Comparison of ENCODE assay signal across 8 cellular contexts in genomic region chr21:36104306-36105300, GRCh38. TPM values are rescaled to one million over a fixed set of nuclear protein-coding genes. Genes with fewer than 3 reads are reported as not detected.
A peak's percentile ranks its signal among the peaks of the same experiment; 100 is the strongest.
DNase-seq lines count a peak whose midpoint lies in the region; ATAC-seq, FAIRE-seq and TF ChIP-seq lines count a peak whose summit lies in the region.

No MANE protein-coding gene starts in this region.

- H4K20me1 ChIP-seq in astrocyte (ENCODE audit: insufficient read depth, low read length), result no peaks in the 10 kb centered on the region

- H3K27me3 Mint-ChIP-seq in astrocyte (ENCODE audit: low read depth, unreplicated experiment), result peaks cover 33% of the 10 kb centered on the region

- H3K4me3 ChIP-seq in astrocyte (ENCODE audit: insufficient read depth, low read depth, low read length) (peak overlapping the region; percentile 50), iPS-15b (ENCODE audit: low read depth, low read length) (peak overlapping the region; percentile 97), spleen (peak overlapping the region in 1 of 8 donors; percentile 17)

- no peak for TF ChIP-seq POLR2A in spleen (IDR thresholded peaks at IDR 0.05)

- H3K4me1 ChIP-seq in astrocyte (ENCODE audit: insufficient read depth, low read length) (no peaks in the 10 kb centered on the region), iPS-15b (ENCODE audit: control insufficient read depth, insufficient read depth, low read length) (peaks cover 12% of the 10 kb centered on the region), spleen (peaks cover 0 to 11% (median 2%) of the 10 kb centered on the region in 6 donors)

- ATAC-seq in HG03135 (IDR thresholded peaks at IDR 0.05; ENCODE audit: unreplicated experiment) (no peak), HG02938 (IDR thresholded peaks at IDR 0.05; ENCODE audit: unreplicated experiment) (no peak)

- no peaks in the 10 kb centered on the region for H3K36me3 Mint-ChIP-seq in astrocyte (ENCODE audit: low read depth, unreplicated experiment)

- TF ChIP-seq CTCF in astrocyte (IDR thresholded peaks at IDR 0.05; ENCODE audit: insufficient read depth, low read depth, low read length) (peak; percentile 42), spleen (IDR thresholded peaks at IDR 0.05 in 8 of 11, conservative IDR thresholded peaks at IDR 0.05 in 3 of 11) (peak in 10 of 11 experiments; percentile 7 to 68 (median 48))

- H3K9me3 ChIP-seq in astrocyte (ENCODE audit: insufficient read depth, low read depth, low read length) (no peaks in the 10 kb centered on the region), iPS-15b (ENCODE audit: control insufficient read depth, insufficient read depth, low read length) (no peaks in the 10 kb centered on the region), spleen (no peaks in the 10 kb centered on the region)

- H3K27ac Mint-ChIP-seq in astrocyte (ENCODE audit: unreplicated experiment), result no peak overlapping the region

- no peaks in the 10 kb centered on the region for H3K9me3 Mint-ChIP-seq in astrocyte (ENCODE audit: unreplicated experiment)

- WGBS in spleen, 5 donors, result 22 to 37% (median 30%) methylated on average over 29 of the region's 29 CpGs

- peak; percentile 43 for DNase-seq in ELF-1 (ENCODE audit: low read depth, low spot score)
- DNase-seq in T follicular helper cell (ENCODE audit: low read depth), result peak; percentile 26
- peak; percentile 30 for DNase-seq in astrocyte (ENCODE audit: low read depth)
- peak; percentile 79 for DNase-seq in spleen
- no peak for DNase-seq in SHP77 (lab: John Stamatoyannopoulos, UW)

- FAIRE-seq in astrocyte (lab: Jason Lieb, UNC), result no peak

- H3K27me3 ChIP-seq in astrocyte (ENCODE audit: insufficient read depth, low read length), result no peaks in the 10 kb centered on the region
- H3K27me3 ChIP-seq in iPS-15b (ENCODE audit: control insufficient read depth, insufficient read depth, low read length), result no peaks in the 10 kb centered on the region
- peaks cover 0 to 25% (median 5%) of the 10 kb centered on the region in 7 donors for H3K27me3 ChIP-seq in spleen (replicated peaks in 1 of 7)

- H3K9ac ChIP-seq in astrocyte (ENCODE audit: low read length), result peak overlapping the region; percentile 47
- peak overlapping the region; percentile 96 for H3K9ac ChIP-seq in iPS-15b (ENCODE audit: low read depth, low read length)

- intact Hi-C loops in spleen (cut with DNase I; ENCODE audit: low total_unique reads), result no loop called here

- H3K4me3 Mint-ChIP-seq in astrocyte (ENCODE audit: unreplicated experiment), result no peak overlapping the region

- peak overlapping the region; percentile 55 for H2AFZ ChIP-seq in astrocyte (ENCODE audit: low read depth, low read length)

- H3K4me2 ChIP-seq in astrocyte (ENCODE audit: low read length), result peak overlapping the region; percentile 70

- H3K27ac ChIP-seq in astrocyte (ENCODE audit: low read depth, low read length), result no peak overlapping the region
- no peak overlapping the region for H3K27ac ChIP-seq in spleen

- H3K36me3 ChIP-seq in astrocyte (ENCODE audit: insufficient read depth, low read length), result no peaks in the 10 kb centered on the region
- peaks cover 10% of the 10 kb centered on the region for H3K36me3 ChIP-seq in iPS-15b (ENCODE audit: control insufficient read depth, insufficient read depth, low read length)
- H3K36me3 ChIP-seq in spleen, result no peaks in the 10 kb centered on the region

- H3K4me1 Mint-ChIP-seq in astrocyte (ENCODE audit: low read depth, unreplicated experiment), result no peaks in the 10 kb centered on the region

- no peaks in the 10 kb centered on the region for H3K79me2 ChIP-seq in astrocyte (ENCODE audit: insufficient read depth, low read length)

RNA-seq across cellular contexts. Expression of gene CBR3, which starts 30.3 kb away (rescaled TPM):
- 2.3 and 2.8 TPM in 2 replicates for total RNA-seq in astrocyte
- total RNA-seq in spleen, result 1 to 10 TPM; 1.4 to 3.4 (median 2.9) TPM
- polyA plus RNA-seq in spleen, result 1 to 10 TPM; 1.7 to 4.5 (median 4.0) TPM

RNA-seq across cellular contexts. Expression of gene CBR1, which starts 34.8 kb away (rescaled TPM):
- 20.3 and 21.3 TPM in 2 replicates for total RNA-seq in astrocyte
- 100 to 1,000 TPM in 1 of 7 donors, 10 to 100 TPM in 6; 30.7 to 128 (median 38.4) TPM for total RNA-seq in spleen
- 10 to 100 TPM; 31.6 to 63.0 (median 52.7) TPM for polyA plus RNA-seq in spleen

RNA-seq across cellular contexts. Expression of gene SETD4, which starts 44.3 kb away (rescaled TPM):
- 14.8 and 16.0 TPM in 2 replicates for total RNA-seq in astrocyte
- total RNA-seq in spleen, result 10 to 100 TPM; 18.2 to 28.1 (median 23.2) TPM
- polyA plus RNA-seq in spleen, result 1 to 10 TPM; 6.9 to 9.0 (median 9.0) TPM

RNA-seq across cellular contexts. Expression of gene DOP1B, which starts 52.0 kb away (rescaled TPM):
- total RNA-seq in astrocyte, result 22.2 and 26.1 TPM in 2 replicates
- total RNA-seq in spleen, result 10 to 100 TPM; 20.8 to 29.2 (median 23.3) TPM
- polyA plus RNA-seq in spleen, result 1 to 10 TPM; 2.9 to 4.9 (median 3.1) TPM

Comparison
In these comparisons a context has a peak if more than half of its experiments do, and no peak if none do; other contexts are left out.
1. DNase-seq: peak in ELF-1 (single experiment), T follicular helper cell (single experiment), astrocyte (single experiment) and spleen (single experiment); none in SHP77 (0 of 2).